Comparison of ENCODE assay signal across 1 cellular context in the genomic region with DNA sequence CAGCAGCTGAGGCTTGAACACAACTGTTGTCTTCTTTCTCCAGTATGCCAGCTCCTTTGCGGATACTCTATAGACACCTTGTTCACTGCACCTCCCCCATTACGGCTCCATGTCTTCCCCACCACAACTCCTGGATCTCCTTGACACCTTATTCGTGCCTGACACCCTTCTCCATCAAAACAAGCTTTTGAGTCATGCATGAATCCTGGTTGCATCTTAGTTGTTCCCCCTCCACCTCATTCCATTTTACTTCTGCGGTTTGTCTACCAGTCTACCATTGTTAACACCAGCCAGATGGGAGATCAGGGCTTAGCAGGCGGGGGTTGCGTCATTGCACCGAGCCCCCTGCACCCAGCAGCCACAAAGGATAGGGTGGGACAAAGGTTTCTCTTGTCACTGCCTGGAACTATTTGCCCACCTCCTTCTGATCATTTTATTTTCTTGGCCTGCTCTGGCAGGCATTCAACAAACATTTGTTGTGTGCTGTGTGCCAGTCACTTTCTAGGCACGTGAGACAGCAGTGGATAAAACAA.
TF ChIP-seq lines count a peak whose summit lies in the region.

No MANE protein-coding gene starts in this region.

TF ChIP-seq in liver, 16 proteins besides CTCF, POLR2A, EP300 and RAD21 (continued from another document):
- TF ChIP-seq, protein P1, sequence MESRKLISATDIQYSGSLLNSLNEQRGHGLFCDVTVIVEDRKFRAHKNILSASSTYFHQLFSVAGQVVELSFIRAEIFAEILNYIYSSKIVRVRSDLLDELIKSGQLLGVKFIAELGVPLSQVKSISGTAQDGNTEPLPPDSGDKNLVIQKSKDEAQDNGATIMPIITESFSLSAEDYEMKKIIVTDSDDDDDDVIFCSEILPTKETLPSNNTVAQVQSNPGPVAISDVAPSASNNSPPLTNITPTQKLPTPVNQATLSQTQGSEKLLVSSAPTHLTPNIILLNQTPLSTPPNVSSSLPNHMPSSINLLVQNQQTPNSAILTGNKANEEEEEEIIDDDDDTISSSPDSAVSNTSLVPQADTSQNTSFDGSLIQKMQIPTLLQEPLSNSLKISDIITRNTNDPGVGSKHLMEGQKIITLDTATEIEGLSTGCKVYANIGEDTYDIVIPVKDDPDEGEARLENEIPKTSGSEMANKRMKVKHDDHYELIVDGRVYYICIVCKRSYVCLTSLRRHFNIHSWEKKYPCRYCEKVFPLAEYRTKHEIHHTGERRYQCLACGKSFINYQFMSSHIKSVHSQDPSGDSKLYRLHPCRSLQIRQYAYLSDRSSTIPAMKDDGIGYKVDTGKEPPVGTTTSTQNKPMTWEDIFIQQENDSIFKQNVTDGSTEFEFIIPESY (IDR thresholded peaks at IDR 0.05), result no peak
- TF ChIP-seq, protein P2, sequence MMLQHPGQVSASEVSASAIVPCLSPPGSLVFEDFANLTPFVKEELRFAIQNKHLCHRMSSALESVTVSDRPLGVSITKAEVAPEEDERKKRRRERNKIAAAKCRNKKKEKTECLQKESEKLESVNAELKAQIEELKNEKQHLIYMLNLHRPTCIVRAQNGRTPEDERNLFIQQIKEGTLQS (IDR thresholded peaks at IDR 0.05), result no peak
- no peak for TF ChIP-seq TAF1 (conservative IDR thresholded peaks at IDR 0.05)
- no peak for TF ChIP-seq GABPA (IDR thresholded peaks at IDR 0.05 in 1 of 2, conservative IDR thresholded peaks at IDR 0.05 in 1 of 2)
- TF ChIP-seq JUND (IDR thresholded peaks at IDR 0.05), result no peak
- TF ChIP-seq RXRA (IDR thresholded peaks at IDR 0.05), result no peak
- no peak for TF ChIP-seq NR2F2 (IDR thresholded peaks at IDR 0.05)
- no peak for TF ChIP-seq SP1 (IDR thresholded peaks at IDR 0.05)
- no peak for TF ChIP-seq EGR1 (IDR thresholded peaks at IDR 0.05; ENCODE audit: low read depth in 2 of 2)
- no peak for TF ChIP-seq HNF4G (IDR thresholded peaks at IDR 0.05)
- TF ChIP-seq, protein P3, sequence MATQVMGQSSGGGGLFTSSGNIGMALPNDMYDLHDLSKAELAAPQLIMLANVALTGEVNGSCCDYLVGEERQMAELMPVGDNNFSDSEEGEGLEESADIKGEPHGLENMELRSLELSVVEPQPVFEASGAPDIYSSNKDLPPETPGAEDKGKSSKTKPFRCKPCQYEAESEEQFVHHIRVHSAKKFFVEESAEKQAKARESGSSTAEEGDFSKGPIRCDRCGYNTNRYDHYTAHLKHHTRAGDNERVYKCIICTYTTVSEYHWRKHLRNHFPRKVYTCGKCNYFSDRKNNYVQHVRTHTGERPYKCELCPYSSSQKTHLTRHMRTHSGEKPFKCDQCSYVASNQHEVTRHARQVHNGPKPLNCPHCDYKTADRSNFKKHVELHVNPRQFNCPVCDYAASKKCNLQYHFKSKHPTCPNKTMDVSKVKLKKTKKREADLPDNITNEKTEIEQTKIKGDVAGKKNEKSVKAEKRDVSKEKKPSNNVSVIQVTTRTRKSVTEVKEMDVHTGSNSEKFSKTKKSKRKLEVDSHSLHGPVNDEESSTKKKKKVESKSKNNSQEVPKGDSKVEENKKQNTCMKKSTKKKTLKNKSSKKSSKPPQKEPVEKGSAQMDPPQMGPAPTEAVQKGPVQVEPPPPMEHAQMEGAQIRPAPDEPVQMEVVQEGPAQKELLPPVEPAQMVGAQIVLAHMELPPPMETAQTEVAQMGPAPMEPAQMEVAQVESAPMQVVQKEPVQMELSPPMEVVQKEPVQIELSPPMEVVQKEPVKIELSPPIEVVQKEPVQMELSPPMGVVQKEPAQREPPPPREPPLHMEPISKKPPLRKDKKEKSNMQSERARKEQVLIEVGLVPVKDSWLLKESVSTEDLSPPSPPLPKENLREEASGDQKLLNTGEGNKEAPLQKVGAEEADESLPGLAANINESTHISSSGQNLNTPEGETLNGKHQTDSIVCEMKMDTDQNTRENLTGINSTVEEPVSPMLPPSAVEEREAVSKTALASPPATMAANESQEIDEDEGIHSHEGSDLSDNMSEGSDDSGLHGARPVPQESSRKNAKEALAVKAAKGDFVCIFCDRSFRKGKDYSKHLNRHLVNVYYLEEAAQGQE (IDR thresholded peaks at IDR 0.05), result no peak
- TF ChIP-seq, protein P4, sequence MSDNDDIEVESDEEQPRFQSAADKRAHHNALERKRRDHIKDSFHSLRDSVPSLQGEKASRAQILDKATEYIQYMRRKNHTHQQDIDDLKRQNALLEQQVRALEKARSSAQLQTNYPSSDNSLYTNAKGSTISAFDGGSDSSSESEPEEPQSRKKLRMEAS (IDR thresholded peaks at IDR 0.05), result no peak
- no peak for TF ChIP-seq HNF4A (conservative IDR thresholded peaks at IDR 0.05)
- no peak for TF ChIP-seq FOXA2 (IDR thresholded peaks at IDR 0.05)
TF ChIP-seq in liver: peak in this region for 0.
